1 cellular context compared by ENCODE assay signal in the genomic region with DNA sequence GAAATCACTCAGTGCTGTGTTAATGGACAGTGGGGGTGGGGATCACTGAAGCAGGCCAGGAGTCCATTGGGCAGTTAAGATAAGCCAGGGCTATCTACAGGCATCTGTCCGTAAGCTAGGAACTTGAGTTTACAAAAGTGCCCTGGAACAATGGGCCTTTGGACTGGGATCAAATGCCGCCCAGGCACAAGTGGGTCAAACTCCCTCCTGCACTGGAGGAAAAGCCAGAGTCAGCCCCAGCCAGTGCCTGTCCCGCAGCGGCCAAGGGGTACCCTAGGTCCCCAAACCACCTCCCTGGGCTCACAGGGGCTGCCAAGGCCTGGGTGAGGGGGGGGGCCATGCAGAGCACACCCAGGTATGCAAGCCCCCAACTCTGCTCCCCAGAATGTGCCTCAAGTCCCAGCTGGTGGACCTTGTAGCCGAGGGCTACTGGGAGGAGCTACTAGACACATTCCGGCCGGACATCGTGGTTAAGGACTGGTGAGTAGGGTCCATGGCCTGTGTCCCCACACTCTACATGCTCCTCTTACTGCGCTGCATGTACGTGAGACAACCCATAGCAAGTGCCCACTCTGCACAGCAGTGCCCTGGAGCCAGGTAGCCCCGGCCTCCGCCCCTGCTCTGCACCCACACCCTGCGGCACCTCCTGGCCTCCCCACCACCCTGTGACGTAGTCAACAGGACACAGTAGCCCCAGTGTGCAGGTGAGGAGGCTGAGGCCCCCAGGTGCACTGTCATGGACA.
A peak's percentile ranks its signal among the peaks of the same experiment; 100 is the strongest.
TF ChIP-seq lines count a peak whose summit lies in the region.

No MANE protein-coding gene starts in this region.

TF ChIP-seq in HepG2, 621 proteins besides CTCF, POLR2A, EP300 and RAD21 (continued from another document and continues in another):
- no peak for TF ChIP-seq HCFC1 (IDR thresholded peaks at IDR 0.05; ENCODE audit: low read depth, low read length)
- peak; percentile 28; the same call in 1 of the 2 replicates for TF ChIP-seq ZSCAN31 (CRISPR knock-in tag; IDR thresholded peaks at IDR 0.05; ENCODE audit: low read depth)
- TF ChIP-seq ZNF792 (CRISPR knock-in tag; IDR thresholded peaks at IDR 0.05) = no peak
- no peak for TF ChIP-seq ZNF496 (CRISPR knock-in tag; IDR thresholded peaks at IDR 0.05; ENCODE audit: insufficient replicate concordance)
- peak; percentile 80 for TF ChIP-seq TEAD3 (CRISPR knock-in tag; optimal IDR thresholded peaks at IDR 0.05; ENCODE audit: borderline replicate concordance)
- peak; percentile 22 for TF ChIP-seq TBL1XR1 (IDR thresholded peaks at IDR 0.05; ENCODE audit: borderline replicate concordance, low read length, partially characterized antibody)
- TF ChIP-seq, protein P1, sequence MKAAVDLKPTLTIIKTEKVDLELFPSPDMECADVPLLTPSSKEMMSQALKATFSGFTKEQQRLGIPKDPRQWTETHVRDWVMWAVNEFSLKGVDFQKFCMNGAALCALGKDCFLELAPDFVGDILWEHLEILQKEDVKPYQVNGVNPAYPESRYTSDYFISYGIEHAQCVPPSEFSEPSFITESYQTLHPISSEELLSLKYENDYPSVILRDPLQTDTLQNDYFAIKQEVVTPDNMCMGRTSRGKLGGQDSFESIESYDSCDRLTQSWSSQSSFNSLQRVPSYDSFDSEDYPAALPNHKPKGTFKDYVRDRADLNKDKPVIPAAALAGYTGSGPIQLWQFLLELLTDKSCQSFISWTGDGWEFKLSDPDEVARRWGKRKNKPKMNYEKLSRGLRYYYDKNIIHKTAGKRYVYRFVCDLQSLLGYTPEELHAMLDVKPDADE (CRISPR knock-in tag; IDR thresholded peaks at IDR 0.05) = no peak
- TF ChIP-seq FIP1L1 (IDR thresholded peaks at IDR 0.05; ENCODE audit: borderline replicate concordance, insufficient read depth, low read depth, low read length) = no peak
- peak; percentile 71 for TF ChIP-seq REPIN1 (CRISPR knock-in tag; IDR thresholded peaks at IDR 0.05; ENCODE audit: borderline replicate concordance, low read depth)
- peak; percentile 74 for TF ChIP-seq ZFX (CRISPR knock-in tag; IDR thresholded peaks at IDR 0.05; ENCODE audit: low read depth)
- TF ChIP-seq KDM6A (CRISPR knock-in tag; IDR thresholded peaks at IDR 0.05; ENCODE audit: low read depth) = peak; percentile 50; the same call in 1 of the 2 replicates
- TF ChIP-seq PAX8 (CRISPR knock-in tag; IDR thresholded peaks at IDR 0.05; ENCODE audit: borderline replicate concordance) = no peak
- TF ChIP-seq U2AF2 (IDR thresholded peaks at IDR 0.05; ENCODE audit: low read depth, low read length) = no peak
- peak; percentile 41; the same call in 1 of the 2 replicates for TF ChIP-seq ZNF292 (CRISPR knock-in tag; IDR thresholded peaks at IDR 0.05; ENCODE audit: borderline replicate concordance, low read depth)
- peak in 1 of 2 experiments; percentile 65; a peak in 1 of 4 replicates for TF ChIP-seq HMGXB4 (CRISPR knock-in tag; IDR thresholded peaks at IDR 0.05; ENCODE audit: borderline replicate concordance in 1 of 2, low read depth in 1 of 2)
- no peak for TF ChIP-seq IKZF4 (CRISPR knock-in tag; IDR thresholded peaks at IDR 0.05; ENCODE audit: borderline replicate concordance, low read depth, not compliant biosample characterization)
- no peak for TF ChIP-seq ERF (CRISPR knock-in tag; IDR thresholded peaks at IDR 0.05)
- TF ChIP-seq ZFP37 (CRISPR knock-in tag; IDR thresholded peaks at IDR 0.05; ENCODE audit: borderline replicate concordance) = 0 out of 2 replicates have a peak, but pooled peaks have one; percentile 56
- no peak for TF ChIP-seq RBAK (CRISPR knock-in tag; IDR thresholded peaks at IDR 0.05)
- peak; percentile 58; the same call in 1 of the 2 replicates for TF ChIP-seq MEIS2 (CRISPR knock-in tag; IDR thresholded peaks at IDR 0.05)
- TF ChIP-seq HMG20A (CRISPR knock-in tag; IDR thresholded peaks at IDR 0.05; ENCODE audit: borderline replicate concordance) = peak; percentile 28; the same call in 1 of the 2 replicates
- peak; percentile 86; the same call in 1 of the 2 replicates for TF ChIP-seq ZNF788 (CRISPR knock-in tag; IDR thresholded peaks at IDR 0.05; ENCODE audit: borderline replicate concordance)
- TF ChIP-seq ZNF781 (CRISPR knock-in tag; IDR thresholded peaks at IDR 0.05; ENCODE audit: borderline replicate concordance, not compliant biosample characterization) = peak; percentile 26
- peak; percentile 22; the same call in 1 of the 2 replicates for TF ChIP-seq IKZF5 (CRISPR knock-in tag; IDR thresholded peaks at IDR 0.05)
- peak; percentile 82 for TF ChIP-seq PPARG (CRISPR knock-in tag; conservative IDR thresholded peaks at IDR 0.05)
- TF ChIP-seq XRCC5 (optimal IDR thresholded peaks at IDR 0.05; ENCODE audit: low read length) = peak; percentile 83
- no peak for TF ChIP-seq ZNF577 (CRISPR knock-in tag; IDR thresholded peaks at IDR 0.05; ENCODE audit: borderline replicate concordance, low read depth)
- TF ChIP-seq ZNF333 (CRISPR knock-in tag; IDR thresholded peaks at IDR 0.05; ENCODE audit: borderline replicate concordance) = no peak
- TF ChIP-seq ATF3 (CRISPR knock-in tag; IDR thresholded peaks at IDR 0.05) = no peak
- TF ChIP-seq ATF2 (CRISPR knock-in tag; IDR thresholded peaks at IDR 0.05) = no peak; the same call in 1 of the 2 replicates
- TF ChIP-seq, protein P2, sequence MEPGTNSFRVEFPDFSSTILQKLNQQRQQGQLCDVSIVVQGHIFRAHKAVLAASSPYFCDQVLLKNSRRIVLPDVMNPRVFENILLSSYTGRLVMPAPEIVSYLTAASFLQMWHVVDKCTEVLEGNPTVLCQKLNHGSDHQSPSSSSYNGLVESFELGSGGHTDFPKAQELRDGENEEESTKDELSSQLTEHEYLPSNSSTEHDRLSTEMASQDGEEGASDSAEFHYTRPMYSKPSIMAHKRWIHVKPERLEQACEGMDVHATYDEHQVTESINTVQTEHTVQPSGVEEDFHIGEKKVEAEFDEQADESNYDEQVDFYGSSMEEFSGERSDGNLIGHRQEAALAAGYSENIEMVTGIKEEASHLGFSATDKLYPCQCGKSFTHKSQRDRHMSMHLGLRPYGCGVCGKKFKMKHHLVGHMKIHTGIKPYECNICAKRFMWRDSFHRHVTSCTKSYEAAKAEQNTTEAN (CRISPR knock-in tag; conservative IDR thresholded peaks at IDR 0.05) = no peak
- TF ChIP-seq PHF21A (CRISPR knock-in tag; IDR thresholded peaks at IDR 0.05) = peak; percentile 97
- TF ChIP-seq ZMYM3 (CRISPR knock-in tag; IDR thresholded peaks at IDR 0.05) = peak; percentile 72
- peak; percentile 14; the same call in 1 of the 2 replicates for TF ChIP-seq ZNF543 (CRISPR knock-in tag; IDR thresholded peaks at IDR 0.05)
- TF ChIP-seq POGZ (CRISPR knock-in tag; IDR thresholded peaks at IDR 0.05) = peak; percentile 31; the same call in 1 of the 2 replicates
- TF ChIP-seq ZNF782 (CRISPR knock-in tag; IDR thresholded peaks at IDR 0.05; ENCODE audit: borderline replicate concordance) = no peak
- TF ChIP-seq NCOA1 (CRISPR knock-in tag; IDR thresholded peaks at IDR 0.05) = no peak
- no peak for TF ChIP-seq NCOA5 (CRISPR knock-in tag; IDR thresholded peaks at IDR 0.05)
- no peak for TF ChIP-seq ZBTB44 (CRISPR knock-in tag; IDR thresholded peaks at IDR 0.05)
- TF ChIP-seq HNF1A (IDR thresholded peaks at IDR 0.05; ENCODE audit: low read depth) = no peak
- no peak for TF ChIP-seq HNF1A (CRISPR knock-in tag; IDR thresholded peaks at IDR 0.05; ENCODE audit: borderline replicate concordance)
- TF ChIP-seq ZNF879 (CRISPR knock-in tag; IDR thresholded peaks at IDR 0.05) = no peak
- TF ChIP-seq HNF4A (CRISPR knock-in tag; IDR thresholded peaks at IDR 0.05) = peak; percentile 97
- TF ChIP-seq ZNF615 (CRISPR knock-in tag; IDR thresholded peaks at IDR 0.05; ENCODE audit: borderline replicate concordance) = no peak
- TF ChIP-seq, protein P3, sequence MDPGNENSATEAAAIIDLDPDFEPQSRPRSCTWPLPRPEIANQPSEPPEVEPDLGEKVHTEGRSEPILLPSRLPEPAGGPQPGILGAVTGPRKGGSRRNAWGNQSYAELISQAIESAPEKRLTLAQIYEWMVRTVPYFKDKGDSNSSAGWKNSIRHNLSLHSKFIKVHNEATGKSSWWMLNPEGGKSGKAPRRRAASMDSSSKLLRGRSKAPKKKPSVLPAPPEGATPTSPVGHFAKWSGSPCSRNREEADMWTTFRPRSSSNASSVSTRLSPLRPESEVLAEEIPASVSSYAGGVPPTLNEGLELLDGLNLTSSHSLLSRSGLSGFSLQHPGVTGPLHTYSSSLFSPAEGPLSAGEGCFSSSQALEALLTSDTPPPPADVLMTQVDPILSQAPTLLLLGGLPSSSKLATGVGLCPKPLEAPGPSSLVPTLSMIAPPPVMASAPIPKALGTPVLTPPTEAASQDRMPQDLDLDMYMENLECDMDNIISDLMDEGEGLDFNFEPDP (CRISPR knock-in tag; conservative IDR thresholded peaks at IDR 0.05) = no peak
- no peak for TF ChIP-seq RFX5 (IDR thresholded peaks at IDR 0.05; ENCODE audit: low read depth, low read length)
